ENCODE assay signal across 8 cellular contexts in genomic region chr2:65265090-65266045, GRCh38. TPM values are rescaled to one million over a fixed set of nuclear protein-coding genes. Genes with fewer than 3 reads are reported as not detected.
DNase-seq lines count a peak whose midpoint lies in the region; ATAC-seq and TF ChIP-seq lines count a peak whose summit lies in the region.

No MANE protein-coding gene starts in this region.

- H3K27ac ChIP-seq in RWPE2 (ENCODE audit: poor library complexity, severe bottlenecking), result no peak overlapping the region
- H3K27ac ChIP-seq in epithelial cell of prostate, result no peak overlapping the region

- H3K4me3 Mint-ChIP-seq in mesothelial cell of epicardium, result no peak overlapping the region

- no peaks in the 10 kb centered on the region for H3K27me3 Mint-ChIP-seq in mesothelial cell of epicardium (ENCODE audit: low read depth)

- peak; percentile 38 for DNase-seq in NCI-H1092 treated with DMSO at 0.1 percent for 48 hours (lab: John Stamatoyannopoulos, UW)
- no peak for DNase-seq in NCI-H1092 (lab: John Stamatoyannopoulos, UW)
- DNase-seq in LNCaP clone FGC (ENCODE audit: low read depth), result peak; percentile 54
- DNase-seq in RWPE2 (ENCODE audit: low spot score), result no peak
- peak; percentile 18 for DNase-seq in epithelial cell of prostate (ENCODE audit: low read depth, low spot score)
- DNase-seq in mesothelial cell of epicardium (ENCODE audit: low spot score in 2 of 2, unreplicated experiment in 2 of 2), result no peak

- H3K27ac Mint-ChIP-seq in mesothelial cell of epicardium, result peak overlapping the region; percentile 71

- peaks cover 78% of the 10 kb centered on the region for H3K36me3 ChIP-seq in RWPE2 (ENCODE audit: low read depth)

- peaks cover 9% of the 10 kb centered on the region for H3K36me3 Mint-ChIP-seq in mesothelial cell of epicardium

- TF ChIP-seq CTCF in LNCaP clone FGC (IDR thresholded peaks at IDR 0.05; ENCODE audit: control insufficient read depth, extremely low read depth, insufficient read depth), result peak; percentile 47
- TF ChIP-seq CTCF in RWPE2 (IDR thresholded peaks at IDR 0.05; ENCODE audit: poor library complexity, severe bottlenecking), result peak; percentile 85
- peak; percentile 75 for TF ChIP-seq CTCF in mesothelial cell of epicardium (IDR thresholded peaks at IDR 0.05; ENCODE audit: unreplicated experiment)

- H3K27me3 ChIP-seq in RWPE2 (ENCODE audit: insufficient read depth, poor library complexity, severe bottlenecking), result no peaks in the 10 kb centered on the region

- ATAC-seq in RWPE2 (ENCODE audit: low read depth) (peak; percentile 56; the same call in 2 of the 3 replicates), GM18909 (IDR thresholded peaks at IDR 0.05; ENCODE audit: poor library complexity, unreplicated experiment) (no peak), HG03108 (IDR thresholded peaks at IDR 0.05; ENCODE audit: unreplicated experiment) (no peak)

- peaks cover 19% of the 10 kb centered on the region for H3K4me1 Mint-ChIP-seq in mesothelial cell of epicardium

- H3K4me3 ChIP-seq in LNCaP clone FGC (ENCODE audit: low read depth, low read length) (no peak overlapping the region), RWPE2 (ENCODE audit: severe bottlenecking) (no peak overlapping the region)

- H3K4me1 ChIP-seq in RWPE2 (ENCODE audit: insufficient read depth, poor library complexity, severe bottlenecking), result no peaks in the 10 kb centered on the region

- H3K9me3 ChIP-seq in RWPE2 (ENCODE audit: severe bottlenecking), result no peaks in the 10 kb centered on the region

- no peaks in the 10 kb centered on the region for H3K9me3 Mint-ChIP-seq in mesothelial cell of epicardium

RNA-seq across cellular contexts. Expression of gene ACTR2, which starts 37.7 kb away (rescaled TPM):
- 166 to 171 TPM (median 169 TPM) in 3 replicates for total RNA-seq in mesothelial cell of epicardium

Comparison
In these comparisons a context has a peak if more than half of its experiments do, and no peak if none do; other contexts are left out.
1. DNase-seq: peak in NCI-H1092 treated with DMSO at 0.1 percent for 48 hours (single experiment), LNCaP clone FGC (single experiment) and epithelial cell of prostate (single experiment); none in NCI-H1092 (single experiment), RWPE2 (single experiment) and mesothelial cell of epicardium (0 of 2).
2. Peak in every context shown above with its lines, with median percentiles within 50 percentile points of each other: CTCF ChIP-seq.